9 cellular contexts compared by ENCODE assay signal in the genomic region with DNA sequence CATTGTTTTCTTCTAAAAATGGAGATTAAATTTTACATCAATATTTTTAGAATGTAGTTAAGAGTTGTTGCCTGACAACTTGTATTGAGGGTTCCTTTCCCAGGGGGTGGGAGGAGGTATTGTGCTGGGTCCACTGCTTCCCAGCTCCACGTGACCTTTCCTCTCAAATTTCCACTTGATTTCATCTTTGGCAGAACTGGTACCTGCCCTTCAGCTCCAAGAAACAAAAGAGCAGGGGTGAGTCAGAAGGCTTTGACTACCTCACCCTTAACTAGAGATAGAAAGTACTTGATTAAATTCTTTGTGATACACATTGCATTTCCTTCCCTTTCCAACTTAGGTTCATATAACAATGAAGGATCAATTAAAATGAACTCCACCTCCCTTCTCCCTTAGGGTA. TPM values are rescaled to one million over a fixed set of nuclear protein-coding genes. Genes with fewer than 3 reads are reported as not detected.
DNase-seq lines count a peak whose midpoint lies in the region; ATAC-seq and TF ChIP-seq lines count a peak whose summit lies in the region.
"Had no signal": no experiment of that assay in that cellular context is flagged by ENCODE, and none has a peak within 500 bp of the region (broad histone marks: within the 10 kb centered on the region; RNA-seq: fewer than 3 reads in every experiment).

No MANE protein-coding gene starts in this region.

- WGBS in stomach, 5 donors: 13 to 40% (median 28%) methylated on average over 1 of the region's 1 CpG

- no peak overlapping the region for H3K27ac Mint-ChIP-seq in activated naive CD8-positive, alpha-beta T cell treated with anti-CD3 and anti-CD28 coated beads, Interleukin-2, amount 10 ng/mL, durations not matched to agents 7 days and 5 days

- H3K4me3 Mint-ChIP-seq in activated naive CD8-positive, alpha-beta T cell treated with anti-CD3 and anti-CD28 coated beads, Interleukin-2, amount 10 ng/mL, durations not matched to agents 7 days and 5 days: peak overlapping the region; percentile 18

- intact Hi-C loops in stomach (cut with DNase I; ENCODE audit: low total_unique reads): no loop called here

- H3K27me3 Mint-ChIP-seq in activated naive CD8-positive, alpha-beta T cell treated with anti-CD3 and anti-CD28 coated beads, Interleukin-2, amount 10 ng/mL, durations not matched to agents 7 days and 5 days: peaks cover 44% of the 10 kb centered on the region

- peaks cover 24% of the 10 kb centered on the region for H3K4me1 Mint-ChIP-seq in activated naive CD8-positive, alpha-beta T cell treated with anti-CD3 and anti-CD28 coated beads, Interleukin-2, amount 10 ng/mL, durations not matched to agents 7 days and 5 days

- no peaks in the 10 kb centered on the region for H3K36me3 ChIP-seq in stomach

- no peak for TF ChIP-seq EP300 in stomach (IDR thresholded peaks at IDR 0.05)

- H3K27me3 ChIP-seq in stomach: no peaks in the 10 kb centered on the region

- H3K36me3 Mint-ChIP-seq in activated naive CD8-positive, alpha-beta T cell treated with anti-CD3 and anti-CD28 coated beads, Interleukin-2, amount 10 ng/mL, durations not matched to agents 7 days and 5 days: peaks cover 2% of the 10 kb centered on the region

- no peak for TF ChIP-seq CTCF in stomach (IDR thresholded peaks at IDR 0.05)

- DNase-seq in NCI-H748 (lab: John Stamatoyannopoulos, UW; ENCODE audit: unreplicated experiment) (peak; percentile 2), NCI-H748 treated with DMSO at 0.1 percent for 48 hours (lab: John Stamatoyannopoulos, UW) (no peak), islet precursor cell (peak; percentile 50), stomach (no peak), NOMO-1 treated with DMSO at 0.1 percent for 48 hours (lab: John Stamatoyannopoulos, UW; ENCODE audit: unreplicated experiment) (no peak)
- no peak for DNase-seq in activated naive CD8-positive, alpha-beta T cell treated with anti-CD3 and anti-CD28 coated beads, Interleukin-2, amount 10 ng/mL, durations not matched to agents 7 days and 5 days

- H3K27ac ChIP-seq in stomach: peak overlapping the region; percentile 87 to 94 (median 91)
- H3K27ac ChIP-seq: C4-2B had no signal

- no peak for TF ChIP-seq POLR2A in stomach (IDR thresholded peaks at IDR 0.05)

- H3K4me3 ChIP-seq in stomach: peak overlapping the region; percentile 54 to 74 (median 59)

- peaks cover 10 to 91% (median 63%) of the 10 kb centered on the region in 4 donors for H3K4me1 ChIP-seq in stomach

- H3K9me3 ChIP-seq in stomach: no peaks in the 10 kb centered on the region

- no peaks in the 10 kb centered on the region for H3K9me3 Mint-ChIP-seq in activated naive CD8-positive, alpha-beta T cell treated with anti-CD3 and anti-CD28 coated beads, Interleukin-2, amount 10 ng/mL, durations not matched to agents 7 days and 5 days

- POLR2A ChIA-PET in activated naive CD8-positive, alpha-beta T cell treated with anti-CD3 and anti-CD28 coated beads, Interleukin-2, amount 10 ng/mL, durations not matched to agents 7 days and 5 days (lab: Charles Lee): no interaction called here

- no peak for ATAC-seq in activated naive CD8-positive, alpha-beta T cell treated with anti-CD3 and anti-CD28 coated beads, Interleukin-2, amount 10 ng/mL, durations not matched to agents 7 days and 5 days (ENCODE audit: low read depth)
- no peak for ATAC-seq in HG03460 (IDR thresholded peaks at IDR 0.05; ENCODE audit: unreplicated experiment)
- ATAC-seq in GM21576 (IDR thresholded peaks at IDR 0.05; ENCODE audit: unreplicated experiment): no peak

RNA-seq across cellular contexts. Expression of gene TRIM2, which starts 19.7 kb away (rescaled TPM):
- under 1 TPM; 0.62 to 0.75 TPM for total RNA-seq in activated naive CD8-positive, alpha-beta T cell treated with anti-CD3 and anti-CD28 coated beads, Interleukin-2, amount 10 ng/mL, durations not matched to agents 7 days and 5 days
- 100 to 1,000 TPM in 2 of 5 donors, 10 to 100 TPM in 3; 38.8 to 327 (median 96.2) TPM for total RNA-seq in stomach
- 10 to 100 TPM; 11.2 to 26.1 (median 24.8) TPM for polyA plus RNA-seq in stomach

Comparison
In these comparisons a context has a peak if more than half of its experiments do, and no peak if none do; other contexts are left out.
1. DNase-seq: peak in NCI-H748 (single experiment) and islet precursor cell (single experiment); none in NCI-H748 treated with DMSO at 0.1 percent for 48 hours (single experiment), activated naive CD8-positive, alpha-beta T cell treated with anti-CD3 and anti-CD28 coated beads, Interleukin-2, amount 10 ng/mL, durations not matched to agents 7 days and 5 days (single experiment), stomach (single experiment) and NOMO-1 treated with DMSO at 0.1 percent for 48 hours (single experiment).
2. RNA of gene TRIM2, which starts 19.7 kb away (total RNA-seq): 38.8 to 327 TPM in stomach; 0.62 to 0.75 TPM in activated naive CD8-positive, alpha-beta T cell treated with anti-CD3 and anti-CD28 coated beads, Interleukin-2, amount 10 ng/mL, durations not matched to agents 7 days and 5 days; every median in the first group is over 10 times any median in the second.